Comparison of ENCODE assay signal across 11 cellular contexts in the genomic region with DNA sequence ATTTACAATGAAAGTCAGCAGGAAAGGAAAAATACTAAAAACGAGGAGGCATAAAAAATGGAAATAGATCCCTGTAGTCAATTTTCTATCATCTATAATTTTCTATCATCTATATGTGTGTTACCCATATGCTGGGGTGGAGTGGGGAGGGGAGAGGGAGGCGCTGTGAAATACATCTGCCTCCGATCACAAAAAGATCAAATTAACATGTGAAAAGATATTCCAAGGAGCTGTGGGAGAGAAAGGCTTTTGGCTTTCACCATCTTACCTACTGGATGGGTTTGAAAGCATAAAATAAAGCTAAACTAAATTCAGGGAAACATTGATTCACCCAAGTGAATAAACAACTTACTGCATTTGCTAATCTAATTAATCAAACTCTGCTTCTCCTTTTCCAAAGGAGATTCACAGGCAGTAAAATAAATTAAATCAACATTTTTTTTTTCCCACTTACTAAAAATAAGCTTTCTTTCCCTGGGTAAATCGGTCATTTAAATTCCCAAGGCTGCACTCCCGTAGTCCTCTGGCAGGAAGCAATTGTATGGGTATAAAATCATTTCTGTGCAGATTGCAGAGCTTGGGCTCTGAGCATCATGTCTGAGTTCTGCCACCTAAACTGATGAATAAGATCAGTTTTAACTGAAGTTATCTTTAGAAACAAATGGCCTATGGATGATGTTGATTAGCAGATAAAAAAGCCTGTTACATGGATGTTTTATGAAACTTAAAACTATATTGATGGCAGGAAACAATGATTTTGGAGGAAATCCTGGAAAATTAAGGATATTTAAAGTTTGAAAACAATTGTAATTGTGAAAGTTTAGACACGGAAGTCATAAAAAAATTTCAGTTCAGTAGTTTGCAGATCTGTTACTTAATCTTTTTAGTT.
DNase-seq lines count a peak whose midpoint lies in the region; ATAC-seq and TF ChIP-seq lines count a peak whose summit lies in the region.
"Had no signal": no experiment of that assay in that cellular context is flagged by ENCODE, and none has a peak within 500 bp of the region (broad histone marks: within the 10 kb centered on the region; RNA-seq: fewer than 3 reads in every experiment).

No MANE protein-coding gene starts in this region.

- H3F3A ChIP-seq in smooth muscle cell (ENCODE audit: low read depth), result no peaks in the 10 kb centered on the region

- H3K36me3 ChIP-seq in SJSA1, result no peaks in the 10 kb centered on the region
- no peaks in the 10 kb centered on the region for H3K36me3 ChIP-seq in gastroesophageal sphincter
- H3K36me3 ChIP-seq in smooth muscle cell (ENCODE audit: low read depth), result no peaks in the 10 kb centered on the region

- no peak for TF ChIP-seq CTCF in gastroesophageal sphincter (IDR thresholded peaks at IDR 0.05)
- no peak for TF ChIP-seq CTCF in smooth muscle cell (IDR thresholded peaks at IDR 0.05; ENCODE audit: borderline replicate concordance, insufficient read depth, poor library complexity, severe bottlenecking)

- H3K4me2 ChIP-seq in smooth muscle cell, result peak overlapping the region; percentile 32

- peaks cover 16% of the 10 kb centered on the region for H4K20me1 ChIP-seq in smooth muscle cell (ENCODE audit: low read depth)

- peaks cover 65% of the 10 kb centered on the region for H3K4me1 ChIP-seq in SJSA1 (replicated peaks)
- peaks cover 7 to 56% (median 11%) of the 10 kb centered on the region in 3 donors for H3K4me1 ChIP-seq in gastroesophageal sphincter
- peaks cover 48% of the 10 kb centered on the region for H3K4me1 ChIP-seq in smooth muscle cell (ENCODE audit: low read depth)

- WGBS in gastroesophageal sphincter (ENCODE audit: low coverage in 1 of 2), 2 donors, result 20% methylated on average over 6 of the region's 6 CpGs
- 34% methylated on average over 6 of the region's 6 CpGs for WGBS in smooth muscle cell (ENCODE audit: low lambda C conversion rate)

- H3K4me3 ChIP-seq in SJSA1 (no peak overlapping the region), gastroesophageal sphincter (no peak overlapping the region), smooth muscle cell (no peak overlapping the region)

- no peaks in the 10 kb centered on the region for H3K27me3 ChIP-seq in SJSA1 (replicated peaks)
- H3K27me3 ChIP-seq in gastroesophageal sphincter, result no peaks in the 10 kb centered on the region
- H3K27me3 ChIP-seq in smooth muscle cell (ENCODE audit: low read depth), result no peaks in the 10 kb centered on the region

- no peak for TF ChIP-seq POLR2A in gastroesophageal sphincter (IDR thresholded peaks at IDR 0.05)

- H3K9me3 ChIP-seq in SJSA1 (replicated peaks) (no peaks in the 10 kb centered on the region), gastroesophageal sphincter (no peaks in the 10 kb centered on the region), smooth muscle cell (replicated peaks; ENCODE audit: low read depth) (no peaks in the 10 kb centered on the region)

- peaks cover 6% of the 10 kb centered on the region for H3K79me2 ChIP-seq in smooth muscle cell (ENCODE audit: low read depth)

- DNase-seq in NCI-H2171 treated with DMSO at 0.1 percent for 48 hours (lab: John Stamatoyannopoulos, UW) (peak; percentile 55), NCI-H2171 (lab: John Stamatoyannopoulos, UW) (no peak), SJSA1 (ENCODE audit: low read depth in 1 of 2, low spot score in 2 of 2) (peak in 1 of 2 experiments; percentile 54), smooth muscle cell (lab: John Stamatoyannopoulos, UW; ENCODE audit: unreplicated experiment) (no peak), Ammon's horn (ENCODE audit: low spot score) (no peak), COR-L47 (lab: John Stamatoyannopoulos, UW) (no peak)
- DNase-seq: left colon; stimulated activated CD4-positive, alpha-beta T cell treated with anti-CD3 and anti-CD28 coated beads, Interleukin-2, amount 100 ng/mL, for 48 hours had no signal

- no peak overlapping the region for H2AFZ ChIP-seq in smooth muscle cell (ENCODE audit: low read depth)

- TF ChIP-seq EP300 in gastroesophageal sphincter (IDR thresholded peaks at IDR 0.05), result no peak

- H3K27ac ChIP-seq in SJSA1, result peak overlapping the region; percentile 68
- peak overlapping the region; percentile 52 to 67 (median 59) for H3K27ac ChIP-seq in gastroesophageal sphincter
- no peak overlapping the region for H3K27ac ChIP-seq in smooth muscle cell (ENCODE audit: low read depth)

- ATAC-seq in gastroesophageal sphincter (no peak), HG02884 (IDR thresholded peaks at IDR 0.05; ENCODE audit: unreplicated experiment) (no peak)
- ATAC-seq: activated CD4-positive, CD25-positive, alpha-beta regulatory T cell treated with anti-CD3 and anti-CD28 coated beads, Interleukin-2, amount 50 U/mL, for 24 hours had no signal

- H3K9ac ChIP-seq in smooth muscle cell (ENCODE audit: low read depth), result no peak overlapping the region
